15 cellular contexts compared by ENCODE assay signal in the genomic region with DNA sequence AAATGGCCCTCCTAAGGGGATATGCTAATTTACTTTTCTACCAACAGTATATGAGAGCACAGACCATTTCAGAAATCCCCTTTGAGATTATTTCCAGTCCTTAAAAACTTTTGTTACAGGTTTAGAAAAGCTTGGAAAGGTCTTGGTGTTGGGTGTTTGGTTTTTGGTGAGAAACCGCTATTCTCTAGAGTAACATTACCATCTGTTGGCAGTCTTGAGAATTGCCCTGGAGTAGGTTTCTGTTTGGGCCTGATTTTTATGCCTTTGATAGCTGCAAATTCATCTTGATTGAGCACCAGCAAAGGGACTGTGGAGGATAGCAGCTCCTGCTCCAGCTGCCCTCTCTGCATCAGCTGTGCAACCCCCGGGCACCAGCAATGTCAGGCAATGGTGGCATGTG. TPM values are rescaled to one million over a fixed set of nuclear protein-coding genes. Genes with fewer than 3 reads are reported as not detected.
DNase-seq lines count a peak whose midpoint lies in the region; ATAC-seq and TF ChIP-seq lines count a peak whose summit lies in the region.
"Had no signal": no experiment of that assay in that cellular context is flagged by ENCODE, and none has a peak within 500 bp of the region (broad histone marks: within the 10 kb centered on the region; RNA-seq: fewer than 3 reads in every experiment).

No MANE protein-coding gene starts in this region.

- no peak overlapping the region for H3K4me3 ChIP-seq in brain microvascular endothelial cell (ENCODE audit: low read depth, low read length)
- H3K4me3 ChIP-seq: gastrocnemius medialis, Peyer's patch had no signal

- no peak overlapping the region for H3K4me3 Mint-ChIP-seq in endothelial cell (ENCODE audit: unreplicated experiment)
- H3K4me3 Mint-ChIP-seq: activated CD4-positive, alpha-beta memory T cell treated with anti-CD3 and anti-CD28 coated beads for 36 hours; CD4-positive, alpha-beta memory T cell; T-helper 2 cell treated with Interferon-gamma antibody and Interleukin-4, amounts not matched to agents 5 μg/mL and 100 μg/mL, for 36 hours had no signal

- H3K27me3 ChIP-seq in brain microvascular endothelial cell (replicated peaks): no peaks in the 10 kb centered on the region
- H3K27me3 ChIP-seq: gastrocnemius medialis, Peyer's patch had no signal

- H3K27ac ChIP-seq in brain microvascular endothelial cell: no peak overlapping the region
- H3K27ac ChIP-seq: gastrocnemius medialis, Peyer's patch had no signal

- ATAC-seq in GM18498 (IDR thresholded peaks at IDR 0.05; ENCODE audit: unreplicated experiment): no peak
- ATAC-seq: gastrocnemius medialis had no signal

- peaks cover 2% of the 10 kb centered on the region for H3K27me3 Mint-ChIP-seq in endothelial cell (ENCODE audit: unreplicated experiment)
- H3K27me3 Mint-ChIP-seq: activated CD4-positive, alpha-beta memory T cell treated with anti-CD3 and anti-CD28 coated beads for 36 hours; CD4-positive, alpha-beta memory T cell had no signal

- DNase-seq in AG20443 (ENCODE audit: low spot score) (peak; percentile 17), KBM-7 (peak; percentile 12), brain microvascular endothelial cell (no peak), left kidney (ENCODE audit: low read depth, low spot score) (peak; percentile 21), NCI-H524 treated with DMSO at 0.1 percent for 48 hours (lab: John Stamatoyannopoulos, UW) (no peak), endothelial cell (ENCODE audit: low spot score) (no peak), CD1c-positive myeloid dendritic cell (ENCODE audit: extremely low spot score) (no peak)
- DNase-seq: activated CD4-positive, alpha-beta memory T cell treated with anti-CD3 and anti-CD28 coated beads for 36 hours; activated gamma-delta T cell treated with Interleukin-2 at 50 U/mL for 16 hours; CD4-positive, alpha-beta memory T cell; gastrocnemius medialis; NCI-H2227 treated with DMSO at 0.1 percent for 48 hours; Peyer's patch had no signal

- H3K36me3 ChIP-seq in brain microvascular endothelial cell (replicated peaks): peaks cover 15% of the 10 kb centered on the region

- peaks cover 22% of the 10 kb centered on the region for H3K4me1 Mint-ChIP-seq in endothelial cell (ENCODE audit: unreplicated experiment)

- TF ChIP-seq CTCF in brain microvascular endothelial cell (IDR thresholded peaks at IDR 0.05; ENCODE audit: low read depth, low read length, missing control alignments): peak; percentile 22
- TF ChIP-seq CTCF in endothelial cell (IDR thresholded peaks at IDR 0.05; ENCODE audit: unreplicated experiment): no peak

- H3K27ac Mint-ChIP-seq in endothelial cell (ENCODE audit: unreplicated experiment): no peak overlapping the region
- H3K27ac Mint-ChIP-seq: activated CD4-positive, alpha-beta memory T cell treated with anti-CD3 and anti-CD28 coated beads for 36 hours; CD4-positive, alpha-beta memory T cell; T-helper 2 cell treated with Interferon-gamma antibody and Interleukin-4, amounts not matched to agents 5 μg/mL and 100 μg/mL, for 36 hours had no signal

- H3K36me3 Mint-ChIP-seq in endothelial cell (ENCODE audit: low read depth, unreplicated experiment): peaks cover 6% of the 10 kb centered on the region

- H3K9me3 Mint-ChIP-seq in endothelial cell (ENCODE audit: unreplicated experiment): no peaks in the 10 kb centered on the region
- H3K9me3 Mint-ChIP-seq: activated CD4-positive, alpha-beta memory T cell treated with anti-CD3 and anti-CD28 coated beads for 36 hours; CD4-positive, alpha-beta memory T cell; T-helper 2 cell treated with Interferon-gamma antibody and Interleukin-4, amounts not matched to agents 5 μg/mL and 100 μg/mL, for 36 hours had no signal

- in situ Hi-C loops in KBM-7 (cut with MboI; ENCODE audit: low pct_unique_long_range_greater_than_20kb, low sequenced_read_pairs) (no loop called here), brain microvascular endothelial cell (cut with HindIII; ENCODE audit: low pct_ligation_motif_present, low sequenced_read_pairs) (no loop called here)

RNA-seq across cellular contexts. Expression of a gene that starts 8.0 kb away (rescaled TPM):
- 16.8 TPM for total RNA-seq in endothelial cell (ENCODE audit: unreplicated experiment)

RNA-seq across cellular contexts. Expression of a gene that starts 8.3 kb away (rescaled TPM):
- 2.2 TPM for total RNA-seq in endothelial cell (ENCODE audit: unreplicated experiment)

RNA-seq across cellular contexts. Expression of a gene that starts 39.3 kb away (rescaled TPM):
- total RNA-seq in endothelial cell (ENCODE audit: unreplicated experiment): 77.0 TPM

Comparison
In these comparisons a context has a peak if more than half of its experiments do, and no peak if none do; other contexts are left out.
1. DNase-seq: peak in AG20443 (single experiment), KBM-7 (single experiment) and left kidney (single experiment); none in brain microvascular endothelial cell (single experiment), NCI-H524 treated with DMSO at 0.1 percent for 48 hours (single experiment), endothelial cell (single experiment) and CD1c-positive myeloid dendritic cell (single experiment).